In genomic region chr3:138348107-138348949, GRCh38 we compare ENCODE assay signal across 8 cellular contexts. TPM values are rescaled to one million over a fixed set of nuclear protein-coding genes. Genes with fewer than 3 reads are reported as not detected.
DNase-seq lines count a peak whose midpoint lies in the region; ATAC-seq and TF ChIP-seq lines count a peak whose summit lies in the region.

Gene MRAS (plus strand): TSS chr3:138348579. CDS start chr3:138372884, 24,305 bp downstream.

- H3K36me3 ChIP-seq in GM06990 (ENCODE audit: control insufficient read depth, insufficient read depth, low read length) (no peaks in the 10 kb centered on the region), ectodermal cell (ENCODE audit: control insufficient read depth, insufficient read depth, low read length) (no peaks in the 10 kb centered on the region)

- peaks cover 3% of the 10 kb centered on the region for H3K27me3 ChIP-seq in GM06990 (replicated peaks; ENCODE audit: control insufficient read depth, insufficient read depth, low read length)
- H3K27me3 ChIP-seq in ectodermal cell (ENCODE audit: control insufficient read depth, insufficient read depth, low read length, poor library complexity, severe bottlenecking) = peaks cover 5% of the 10 kb centered on the region

- peak within 1 kb of the TSS; percentile 55 for H3K4me3 ChIP-seq in GM06990 (replicated peaks; ENCODE audit: low read depth, low read length)
- H3K4me3 ChIP-seq in ectodermal cell (ENCODE audit: insufficient read depth, low read depth, low read length) = peak within 1 kb of the TSS; percentile 68

- peak; percentile 79 for ATAC-seq in left lobe of liver

- peak; percentile 17 for DNase-seq in GM06990 (ENCODE audit: extremely low read depth, insufficient read length)
- DNase-seq in MV-4-11 (lab: John Stamatoyannopoulos, UW) = peak; percentile 72
- DNase-seq in left lobe of liver (ENCODE audit: low spot score) = peak; percentile 83
- DNase-seq in stimulated activated CD4-positive, alpha-beta T cell treated with anti-CD3 and anti-CD28 coated beads, Interleukin-1b, Interleukin-23, amount 100 ng/mL, for 48 hours = peak; percentile 27
- DNase-seq in activated gamma-delta T cell (lab: John Stamatoyannopoulos, UW) = no peak
- DNase-seq in effector CD4-positive, alpha-beta T cell = no peak

- WGBS in ectodermal cell, 2 experiments = 0% methylated on average over 111 of the region's 111 CpGs

- no peaks in the 10 kb centered on the region for H3K9me3 ChIP-seq in ectodermal cell (ENCODE audit: control insufficient read depth, low read length)

- TF ChIP-seq CTCF in GM06990 (IDR thresholded peaks at IDR 0.05; ENCODE audit: insufficient read depth, low read length, poor library complexity, severe bottlenecking) = peak; percentile 13
- peak; percentile 70 for TF ChIP-seq CTCF in VCaP (conservative IDR thresholded peaks at IDR 0.05)

- no peaks in the 10 kb centered on the region for H3K4me1 ChIP-seq in ectodermal cell (ENCODE audit: control insufficient read depth, insufficient read depth, low read length)

- H3K27ac ChIP-seq in VCaP (peak within 1 kb of the TSS; percentile 47; the same call in 1 of the 2 replicates), ectodermal cell (ENCODE audit: insufficient read depth, low read depth, low read length, poor library complexity, severe bottlenecking) (peak within 1 kb of the TSS; percentile 71)

RNA-seq across cellular contexts. Expression of gene MRAS, which starts in this region (rescaled TPM):
- 26.8 TPM for polyA plus RNA-seq in ectodermal cell (2013, experiment 1 of 4)
- polyA plus RNA-seq in ectodermal cell (2013, experiment 2 of 4) = 17.0 TPM
- polyA plus RNA-seq in ectodermal cell (2013, experiment 3 of 4) = 16.7 TPM
- polyA plus RNA-seq in ectodermal cell (2013, experiment 4 of 4) = 23.6 TPM
- total RNA-seq in left lobe of liver = 6.1 TPM

Comparison
In these comparisons a context has a peak if more than half of its experiments do, and no peak if none do; other contexts are left out.
1. DNase-seq: peak in GM06990 (single experiment), MV-4-11 (single experiment), left lobe of liver (single experiment) and stimulated activated CD4-positive, alpha-beta T cell treated with anti-CD3 and anti-CD28 coated beads, Interleukin-1b, Interleukin-23, amount 100 ng/mL, for 48 hours (single experiment); none in activated gamma-delta T cell (single experiment) and effector CD4-positive, alpha-beta T cell (single experiment).